In the genomic region with DNA sequence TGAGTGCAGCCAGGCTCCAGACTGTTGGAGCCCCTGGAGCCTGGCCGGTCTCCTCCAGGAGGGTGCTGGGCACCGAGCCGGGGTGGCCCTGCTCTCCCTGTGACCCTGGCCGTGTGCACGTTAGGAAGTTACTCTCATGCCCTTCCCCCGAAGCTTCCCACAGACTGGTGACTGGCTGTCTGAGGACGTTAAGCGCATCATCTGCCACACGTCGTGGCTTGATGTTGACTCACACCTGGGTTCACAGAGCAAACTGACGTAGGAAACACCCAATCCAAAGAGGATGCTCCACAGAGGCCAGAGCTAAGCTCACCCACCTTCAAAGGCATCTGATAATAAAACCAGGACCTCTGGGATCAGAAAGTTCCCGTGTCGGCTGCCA, we compare ENCODE assay signal across 15 cellular contexts.
DNase-seq lines count a peak whose midpoint lies in the region; ATAC-seq, FAIRE-seq and TF ChIP-seq lines count a peak whose summit lies in the region.
"Had no signal": no experiment of that assay in that cellular context is flagged by ENCODE, and none has a peak within 500 bp of the region (broad histone marks: within the 10 kb centered on the region; RNA-seq: fewer than 3 reads in every experiment).

No MANE protein-coding gene starts in this region.

- peaks cover 6% of the 10 kb centered on the region for H3K4me1 Mint-ChIP-seq in MCF 10A (ENCODE audit: insufficient read depth, unreplicated experiment)
- H3K4me1 Mint-ChIP-seq in stimulated activated naive B cell treated with anti-CD40 and anti-IgM and Interleukin-4, amounts not matched to agents 10 μg/mL and 1 μg/mL and 100 μg/mL, for 72 hours: peaks cover 0 to 1% of the 10 kb centered on the region in 2 donors

- DNase-seq in MCF 10A (ENCODE audit: unreplicated experiment) (peak; percentile 30), breast epithelium (ENCODE audit: low spot score in 2 of 2) (no peak), RCC 7860 (ENCODE audit: low spot score) (peak; percentile 74), islet precursor cell (peak; percentile 77), upper lobe of right lung (peak; percentile 42), stomach (no peak), putamen (ENCODE audit: low spot score) (no peak)
- no peak for DNase-seq in stimulated activated naive B cell treated with anti-CD40 and anti-IgM and Interleukin-4, amounts not matched to agents 10 μg/mL and 1 μg/mL and 100 μg/mL, for 72 hours
- DNase-seq: activated T-cell treated with anti-CD3 and anti-CD28 coated beads, Interleukin-2, amount 50 U/mL, for 48 hours; cortex of kidney; mesenchymal stem cell; pancreas; stimulated activated CD4-positive, alpha-beta T cell treated with anti-CD3 and anti-CD28 coated beads, Interleukin-12 subunit alpha, Interleukin-12 subunit beta, amount 100 ng/mL, for 4 hours; testis had no signal

- H3K36me3 ChIP-seq in breast epithelium (no peaks in the 10 kb centered on the region), upper lobe of right lung (no peaks in the 10 kb centered on the region), stomach (no peaks in the 10 kb centered on the region)
- H3K36me3 ChIP-seq: HAP-1, pancreas had no signal

- BruUV-seq in MCF 10A (replicated peaks; lab: Mats Ljungman, UMichigan): no TSS peak

- POLR2A ChIA-PET in MCF 10A (lab: Yijun Ruan, JAX): no interaction called here

- no peak overlapping the region for H3K27ac Mint-ChIP-seq in MCF 10A (ENCODE audit: low read depth, unreplicated experiment)
- no peak overlapping the region for H3K27ac Mint-ChIP-seq in stimulated activated naive B cell treated with anti-CD40 and anti-IgM and Interleukin-4, amounts not matched to agents 10 μg/mL and 1 μg/mL and 100 μg/mL, for 72 hours

- WGBS in stomach, 5 donors: 59 to 70% (median 66%) methylated on average over 11 to 13 of the region's 13 CpGs

- CTCF ChIA-PET in MCF 10A (lab: Yijun Ruan, JAX): interaction anchor here (0.6 kb wide), 1 partner anchor 778 kb away, joined by 3 read pairs; no protein-coding TSS in a partner anchor

- H3K27ac ChIP-seq in breast epithelium (no peak overlapping the region), upper lobe of right lung (no peak overlapping the region), stomach (no peak overlapping the region)
- H3K27ac ChIP-seq: pancreas, testis had no signal

- H3K4me1 ChIP-seq in breast epithelium: no peaks in the 10 kb centered on the region
- peaks cover 11% of the 10 kb centered on the region for H3K4me1 ChIP-seq in upper lobe of right lung
- H3K4me1 ChIP-seq in stomach: peaks cover 0 to 12% (median 3%) of the 10 kb centered on the region in 4 donors
- H3K4me1 ChIP-seq: HAP-1, pancreas, testis had no signal

- ATAC-seq in upper lobe of right lung: no peak
- no peak for ATAC-seq in stimulated activated naive B cell treated with anti-CD40 and anti-IgM and Interleukin-4, amounts not matched to agents 10 μg/mL and 1 μg/mL and 100 μg/mL, for 72 hours (replicated peaks)
- ATAC-seq: pancreas had no signal

- H3K27me3 Mint-ChIP-seq in MCF 10A (ENCODE audit: insufficient read depth, unreplicated experiment): peaks cover 42% of the 10 kb centered on the region
- peaks cover 14 to 24% of the 10 kb centered on the region in 2 donors for H3K27me3 Mint-ChIP-seq in stimulated activated naive B cell treated with anti-CD40 and anti-IgM and Interleukin-4, amounts not matched to agents 10 μg/mL and 1 μg/mL and 100 μg/mL, for 72 hours

- H3K4me3 ChIP-seq in breast epithelium: no peak overlapping the region
- no peak overlapping the region for H3K4me3 ChIP-seq in upper lobe of right lung
- H3K4me3 ChIP-seq in stomach: no peak overlapping the region
- H3K4me3 ChIP-seq: HAP-1, pancreas, testis had no signal

- H3K9me3 ChIP-seq in breast epithelium (no peaks in the 10 kb centered on the region), upper lobe of right lung (no peaks in the 10 kb centered on the region), stomach (no peaks in the 10 kb centered on the region)
- H3K9me3 ChIP-seq: HAP-1, pancreas, testis had no signal

- H3K27me3 ChIP-seq in breast epithelium (peaks cover 0 to 14% of the 10 kb centered on the region in 2 donors), upper lobe of right lung (no peaks in the 10 kb centered on the region), stomach (peaks cover 0 to 55% (median 0%) of the 10 kb centered on the region in 3 donors)
- H3K27me3 ChIP-seq: pancreas, testis had no signal

- TF ChIP-seq CTCF in MCF 10A (IDR thresholded peaks at IDR 0.05; ENCODE audit: unreplicated experiment) (no peak), breast epithelium (IDR thresholded peaks at IDR 0.05) (no peak), upper lobe of right lung (IDR thresholded peaks at IDR 0.05) (no peak), stomach (IDR thresholded peaks at IDR 0.05) (no peak)

- FAIRE-seq in RCC 7860 (lab: Jason Lieb, UNC): no peak
- FAIRE-seq: pancreas had no signal

- no peaks in the 10 kb centered on the region for H3K36me3 Mint-ChIP-seq in MCF 10A (ENCODE audit: insufficient read depth, unreplicated experiment)
- no peaks in the 10 kb centered on the region for H3K36me3 Mint-ChIP-seq in stimulated activated naive B cell treated with anti-CD40 and anti-IgM and Interleukin-4, amounts not matched to agents 10 μg/mL and 1 μg/mL and 100 μg/mL, for 72 hours

- H3K9me3 Mint-ChIP-seq in MCF 10A (ENCODE audit: unreplicated experiment): no peaks in the 10 kb centered on the region
- H3K9me3 Mint-ChIP-seq in stimulated activated naive B cell treated with anti-CD40 and anti-IgM and Interleukin-4, amounts not matched to agents 10 μg/mL and 1 μg/mL and 100 μg/mL, for 72 hours: no peaks in the 10 kb centered on the region

- TF ChIP-seq POLR2A in breast epithelium (IDR thresholded peaks at IDR 0.05) (no peak), stomach (IDR thresholded peaks at IDR 0.05) (no peak)

- intact Hi-C loops in MCF 10A (cut with micrococcal nuclease) (no loop called here), breast epithelium (cut with DNase I; ENCODE audit: low total_unique reads) (no loop called here), upper lobe of right lung (cut with DNase I) (no loop called here), stomach (cut with DNase I; ENCODE audit: low total_unique reads) (no loop called here)

- TF ChIP-seq EP300 in stomach (IDR thresholded peaks at IDR 0.05): no peak

- H3K4me3 Mint-ChIP-seq in MCF 10A (ENCODE audit: unreplicated experiment): no peak overlapping the region
- H3K4me3 Mint-ChIP-seq in stimulated activated naive B cell treated with anti-CD40 and anti-IgM and Interleukin-4, amounts not matched to agents 10 μg/mL and 1 μg/mL and 100 μg/mL, for 72 hours: no peak overlapping the region

Comparison
In these comparisons a context has a peak if more than half of its experiments do, and no peak if none do; other contexts are left out.
1. DNase-seq: peak in MCF 10A (single experiment), RCC 7860 (single experiment), islet precursor cell (single experiment) and upper lobe of right lung (single experiment); none in breast epithelium (0 of 2), stomach (single experiment), stimulated activated naive B cell treated with anti-CD40 and anti-IgM and Interleukin-4, amounts not matched to agents 10 μg/mL and 1 μg/mL and 100 μg/mL, for 72 hours (single experiment) and putamen (single experiment).